36 cellular contexts compared by ENCODE assay signal in the genomic region with DNA sequence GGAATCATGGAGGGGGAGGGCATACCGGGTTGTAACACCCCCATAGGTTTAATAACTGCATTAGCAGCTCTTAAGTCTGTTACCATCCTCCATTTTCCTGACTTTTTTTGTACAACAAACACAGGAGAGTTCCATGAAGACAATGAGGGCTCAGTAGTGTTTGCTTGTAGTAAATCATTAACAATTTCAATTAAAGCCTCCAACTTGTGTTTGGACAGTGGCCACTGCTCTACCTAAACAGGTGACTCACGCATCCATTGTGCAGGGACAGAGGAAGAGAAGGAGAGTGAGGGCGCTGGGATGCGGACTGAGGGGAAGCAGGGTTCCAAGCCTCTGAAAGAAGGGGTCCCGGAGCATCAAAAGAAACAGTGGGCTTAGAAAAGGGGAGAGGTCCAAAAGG. TPM values are rescaled to one million over a fixed set of nuclear protein-coding genes. Genes with fewer than 3 reads are reported as not detected.
A peak's percentile ranks its signal among the peaks of the same experiment; 100 is the strongest.
DNase-seq lines count a peak whose midpoint lies in the region; ATAC-seq, FAIRE-seq and TF ChIP-seq lines count a peak whose summit lies in the region.
"Had no signal": no experiment of that assay in that cellular context is flagged by ENCODE, and none has a peak within 500 bp of the region (broad histone marks: within the 10 kb centered on the region; RNA-seq: fewer than 3 reads in every experiment).

No MANE protein-coding gene starts in this region.

- ATAC-seq in A549 (peak; percentile 62 to 88; a peak in 5 of 6 replicates), HG03442 (IDR thresholded peaks at IDR 0.05; ENCODE audit: unreplicated experiment) (no peak), GM19351 (IDR thresholded peaks at IDR 0.05; ENCODE audit: unreplicated experiment) (no peak)
- ATAC-seq: natural killer cell treated with Interleukin-12 subunit alpha and Interleukin-12 subunit beta and Interleukin-15 and Interleukin-18, amount 100 ng/mL, for 72 hours; stimulated activated naive B cell treated with anti-CD40 and anti-IgM and Interleukin-4, amounts not matched to agents 10 μg/mL and 1 μg/mL and 100 μg/mL, for 72 hours; T-cell had no signal

- 0 out of 5 replicates have a peak, but pooled peaks of 1 of the 2 experiments have one; percentile 16 for TF ChIP-seq RAD21 in A549 (conservative IDR thresholded peaks at IDR 0.05 in 1 of 2, IDR thresholded peaks at IDR 0.05 in 1 of 2)

- POLR2A ChIA-PET in A549 (lab: Yijun Ruan, JAX), result no interaction called here

- FAIRE-seq in A549 (lab: Jason Lieb, UNC) (no peak), islet of Langerhans (lab: Jason Lieb, UNC) (peak; percentile 75)
- FAIRE-seq: astrocyte, H1 had no signal

- in situ Hi-C loops in GM13976 (cut with MboI; ENCODE audit: low sequenced_read_pairs, unreplicated experiment), result loop anchor here (25.0 kb wide), 1 partner anchor 264 kb away; no protein-coding TSS in a partner anchor

- peak overlapping the region; percentile 78 for H3K4me2 ChIP-seq in A549
- H3K4me2 ChIP-seq: KMS-11 had no signal

- WGBS in A549 (ENCODE audit: missing lambda C conversion rate), result 2% methylated on average over 5 of the region's 5 CpGs

- TF ChIP-seq CTCF in A549 (IDR thresholded peaks at IDR 0.05), result no peak
- TF ChIP-seq CTCF in GM13976 (IDR thresholded peaks at IDR 0.05; ENCODE audit: borderline replicate concordance, control extremely low read depth, extremely low read depth, insufficient read depth, missing control alignments), result no peak

- CTCF ChIA-PET in A549 (lab: Yijun Ruan, JAX), result no interaction called here

- DNase-seq in A549 (ENCODE audit: low read depth in 1 of 2, low spot score in 1 of 2) (peak; percentile 41 to 76), NCI-H526 (lab: John Stamatoyannopoulos, UW) (peak; percentile 21 to 60), mucosa of gallbladder (ENCODE audit: low spot score) (peak; percentile 72), GM13976 (ENCODE audit: low spot score) (no peak), NCI-H1092 (lab: John Stamatoyannopoulos, UW) (no peak)
- DNase-seq: activated CD4-positive, alpha-beta T cell treated with anti-CD3 and anti-CD28 coated beads, Interleukin-2, amount 10 ng/mL, durations not matched to agents 7 days and 5 days; activated gamma-delta T cell; activated T-cell treated with anti-CD3 and anti-CD28 coated beads, Interleukin-2, amount 50 U/mL, for 1 hour; caudate nucleus; EL; foreskin fibroblast; HFFc6; islet precursor cell; MM.1S; NCI-H1417 treated with DMSO at 0.1 percent for 48 hours; NCI-H2081; NCI-H345; occipital lobe; stimulated activated naive B cell treated with anti-CD40 and anti-IgM and Interleukin-4, amounts not matched to agents 10 μg/mL and 1 μg/mL and 100 μg/mL, for 72 hours; T-cell had no signal

- peaks cover 7% of the 10 kb centered on the region; the same call in 1 of the 3 replicates for H3K9me3 ChIP-seq in A549
- H3K9me3 ChIP-seq: SJSA1 had no signal

- TF ChIP-seq POLR2A in A549 (IDR thresholded peaks at IDR 0.05; ENCODE audit: low read length), result no peak

- no peak for TF ChIP-seq EP300 in A549 (IDR thresholded peaks at IDR 0.05)

- H3K4me1 ChIP-seq in A549, result peaks cover 21% of the 10 kb centered on the region
- H3K4me1 ChIP-seq: esophagus muscularis mucosa, SJSA1 had no signal

- H3K4me3 ChIP-seq in A549, result 0 out of 3 replicates have a peak overlapping the region, but pooled peaks have one; percentile 2
- H3K4me3 ChIP-seq: esophagus muscularis mucosa, SJSA1 had no signal

- H3K27ac ChIP-seq in A549, result peak overlapping the region; percentile 69 to 72
- H3K27ac ChIP-seq: esophagus muscularis mucosa, KMS-11, SJSA1 had no signal

TF ChIP-seq in A549, 52 proteins besides CTCF, POLR2A, EP300 and RAD21:
- TF ChIP-seq JUN (IDR thresholded peaks at IDR 0.05) (peak in 1 of 2 experiments; percentile 26; a peak in 1 of 5 replicates), FOSL2 (IDR thresholded peaks at IDR 0.05) (peak; percentile 39; the same call in 1 of the 2 replicates), FOSL2 (CRISPR knock-in tag; IDR thresholded peaks at IDR 0.05) (peak; percentile 65), MYC (IDR thresholded peaks at IDR 0.05; ENCODE audit: borderline replicate concordance, low read length) (no peak)

RNA-seq across cellular contexts. Expression of gene MTNR1B, which starts 21.3 kb away (rescaled TPM):
- polyA plus RNA-seq in A549 (2011; rRNA removed) (not detected in 2 replicates), A549 (2017; fragmentation: RNase III; extraction: RNeasy Plus Mini Kit Qiagen cat#74134 plus additional on column Dnase treatment) (not detected in 3 replicates)
- not detected in 2 replicates for polyA plus RNA-seq in A549 (2012; cell fraction: cytosol; rRNA removed)
- polyA plus RNA-seq in A549 (2012; cell fraction: nucleus; rRNA removed), result not detected in 2 replicates
- 0.17 TPM in 1 of 2 replicates, not detected in the other for polyA minus RNA-seq in A549 (2011; rRNA and poly(A)+ RNA removed)
- total RNA-seq in mucosa of gallbladder, result not detected
- total RNA-seq: A172; activated CD4-positive, alpha-beta T cell treated with anti-CD3 and anti-CD28 coated beads, Interleukin-2, amount 10 ng/mL, durations not matched to agents 7 days and 5 days; activated CD8-positive, alpha-beta memory T cell treated with anti-CD3 and anti-CD28 coated beads for 36 hours; astrocyte; esophagus muscularis mucosa; H1; HFFc6; lung microvascular endothelial cell; mononuclear cell; occipital lobe; RPMI7951; SJSA1; skeletal muscle tissue; T-cell; urinary bladder had no signal
- polyA plus RNA-seq: urinary bladder had no signal

Comparison
In these comparisons a context has a peak if more than half of its experiments do, and no peak if none do; other contexts are left out.
1. ATAC-seq: peak in A549 (2 of 2); none in HG03442 (single experiment) and GM19351 (single experiment).
2. DNase-seq: peak in A549 (2 of 2), NCI-H526 (2 of 2) and mucosa of gallbladder (single experiment); none in GM13976 (single experiment) and NCI-H1092 (single experiment).